In genomic region chr17:79045830-79046500, GRCh38 we compare ENCODE assay signal across 8 cellular contexts. TPM values are rescaled to one million over a fixed set of nuclear protein-coding genes. Genes with fewer than 3 reads are reported as not detected.
A peak's percentile ranks its signal among the peaks of the same experiment; 100 is the strongest.
DNase-seq lines count a peak whose midpoint lies in the region; ATAC-seq and TF ChIP-seq lines count a peak whose summit lies in the region.

No MANE protein-coding gene starts in this region.

- no peak for ATAC-seq in HG03097 (IDR thresholded peaks at IDR 0.05; ENCODE audit: low FRiP score, unreplicated experiment)

- DNase-seq in AG08396 (ENCODE audit: low spot score) = peak; percentile 87
- DNase-seq in GM20000 (ENCODE audit: low spot score) = peak; percentile 87
- DNase-seq in NCI-H524 treated with DMSO at 0.1 percent for 48 hours (lab: John Stamatoyannopoulos, UW) = peak; percentile 54
- DNase-seq in activated CD4-positive, alpha-beta T cell treated with anti-CD3 and anti-CD28 coated beads, Interleukin-2, amount 50 U/mL, for 24 hours (ENCODE audit: low read depth in 1 of 2, low spot score in 1 of 2) = peak; percentile 28 to 51
- peak; percentile 47 to 74 for DNase-seq in dermis microvascular lymphatic vessel endothelial cell (ENCODE audit: low read depth in 2 of 2)
- DNase-seq in lung microvascular endothelial cell (ENCODE audit: low read depth in 2 of 2) = peak; percentile 73 to 84
- peak; percentile 38 for DNase-seq in stimulated activated CD8-positive, alpha-beta memory T cell treated with anti-CD3 and anti-CD28 coated beads, Interleukin-15, amount 100 ng/mL, for 24 hours (ENCODE audit: low read depth)

- TF ChIP-seq CTCF in GM20000 (IDR thresholded peaks at IDR 0.05; ENCODE audit: extremely low read depth, missing control alignments) = peak; percentile 69

RNA-seq across cellular contexts. Expression of gene C1QTNF1, which starts 22.0 kb away (rescaled TPM):
- total RNA-seq in dermis microvascular lymphatic vessel endothelial cell (8.3 and 10.7 TPM in 2 replicates), lung microvascular endothelial cell (8.1 and 11.9 TPM in 2 replicates)

RNA-seq across cellular contexts. Expression of gene ENGASE, which starts 28.7 kb away (rescaled TPM):
- total RNA-seq in dermis microvascular lymphatic vessel endothelial cell (6.9 and 7.7 TPM in 2 replicates), lung microvascular endothelial cell (7.0 and 9.1 TPM in 2 replicates)

RNA-seq across cellular contexts. Expression of gene CANT1, which starts 36.4 kb away (rescaled TPM):
- total RNA-seq in dermis microvascular lymphatic vessel endothelial cell (40.3 and 53.5 TPM in 2 replicates), lung microvascular endothelial cell (32.7 and 39.7 TPM in 2 replicates)
